20 cellular contexts compared by ENCODE assay signal in genomic region chr3:172002512-172003078, GRCh38.
"Had no signal": no experiment of that assay in that cellular context is flagged by ENCODE, and none has a peak within 500 bp of the region (broad histone marks: within the 10 kb centered on the region; RNA-seq: fewer than 3 reads in every experiment).

No MANE protein-coding gene starts in this region.

- H3K4me3 ChIP-seq: mucosa of descending colon, spleen had no signal

- H3K27me3 Mint-ChIP-seq: brain had no signal

- H3K4me1 Mint-ChIP-seq: activated CD4-positive, alpha-beta T cell treated with anti-CD3 and anti-CD28 coated beads, Interleukin-2, amount 10 ng/mL, durations not matched to agents 24 days and 14 days; brain; central memory CD8-positive, alpha-beta T cell; immature natural killer cell; naive thymus-derived CD8-positive, alpha-beta T cell; WTC11 had no signal

- H3K36me3 Mint-ChIP-seq: brain, WTC11 had no signal

- H3K9me3 Mint-ChIP-seq: central memory CD8-positive, alpha-beta T cell had no signal

- H3K4me1 ChIP-seq: spleen had no signal

- DNase-seq: activated CD4-positive, alpha-beta T cell treated with anti-CD3 and anti-CD28 coated beads, Interleukin-2, amount 10 ng/mL, durations not matched to agents 24 days and 14 days; activated naive CD4-positive, alpha-beta T cell treated with anti-CD3 and anti-CD28 coated beads, Interleukin-2, amount 50 U/mL, for 16 hours; activated T-cell treated with anti-CD3 and anti-CD28 coated beads for 4 hours; amniotic stem cell; cortex of kidney; erythroblast; glutamatergic neuron; immature natural killer cell; mucosa of descending colon; naive thymus-derived CD8-positive, alpha-beta T cell; right cardiac atrium; spleen; stimulated activated CD4-positive, alpha-beta T cell treated with anti-CD3 and anti-CD28 coated beads, Interleukin-2, amount 100 ng/mL, for 24 hours; stimulated activated naive CD4-positive, alpha-beta T cell treated with Interleukin-2 at 50 U/mL for 16 hours; T-helper 1 cell; trophoblast cell had no signal

- H3K36me3 ChIP-seq: spleen had no signal

- H3K27ac Mint-ChIP-seq: activated CD4-positive, alpha-beta T cell treated with anti-CD3 and anti-CD28 coated beads, Interleukin-2, amount 10 ng/mL, durations not matched to agents 24 days and 14 days; activated T-helper 2 cell treated with anti-CD3 and anti-CD28 coated beads, Interferon-gamma antibody, Interleukin-2, Interleukin-4, amounts not matched to agents 10 μg/mL and 5 μg/mL and 100 μg/mL, durations not matched to agents 14 hours and 24 hours and 36 hours; brain; immature natural killer cell; naive thymus-derived CD8-positive, alpha-beta T cell; WTC11 had no signal

- H3K27me3 ChIP-seq: spleen had no signal

- H3K27ac ChIP-seq: spleen had no signal

- H3K4me3 Mint-ChIP-seq: activated CD4-positive, alpha-beta T cell treated with anti-CD3 and anti-CD28 coated beads, Interleukin-2, amount 10 ng/mL, durations not matched to agents 24 days and 14 days; brain; central memory CD8-positive, alpha-beta T cell; immature natural killer cell; naive thymus-derived CD8-positive, alpha-beta T cell; WTC11 had no signal

- ATAC-seq: mucosa of descending colon; naive thymus-derived CD8-positive, alpha-beta T cell; right cardiac atrium; WTC11 had no signal

- H3K9me3 ChIP-seq: mucosa of descending colon, spleen had no signal
